ENCODE assay signal across 18 cellular contexts in the genomic region with DNA sequence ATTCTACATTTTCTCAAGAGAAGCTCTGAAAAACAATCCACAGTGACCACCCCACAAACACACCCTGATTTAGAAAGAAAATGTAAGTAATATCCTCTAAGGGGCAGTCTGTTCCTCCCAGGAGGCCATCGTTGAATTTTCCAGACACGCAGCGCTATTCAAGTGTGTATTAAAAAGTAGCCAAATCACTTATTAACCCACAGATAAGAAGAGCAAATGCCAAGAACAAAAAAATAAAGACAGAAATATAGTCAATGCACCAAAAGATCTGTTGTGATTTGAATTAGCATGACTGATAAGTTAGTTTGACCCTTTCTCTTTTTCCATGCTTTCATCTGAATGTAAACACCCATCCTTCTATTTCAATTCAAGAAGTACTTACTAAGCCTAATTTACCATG.
DNase-seq lines count a peak whose midpoint lies in the region; ATAC-seq and TF ChIP-seq lines count a peak whose summit lies in the region.
"Had no signal": no experiment of that assay in that cellular context is flagged by ENCODE, and none has a peak within 500 bp of the region (broad histone marks: within the 10 kb centered on the region; RNA-seq: fewer than 3 reads in every experiment).

No MANE protein-coding gene starts in this region.

- no peak for TF ChIP-seq CTCF in type B pancreatic cell (conservative IDR thresholded peaks at IDR 0.05)

- POLR2A ChIA-PET in CD4-positive, alpha-beta memory T cell (lab: Charles Lee; ENCODE audit: partially characterized antibody), result no interaction called here

- H3K36me3 Mint-ChIP-seq in type B pancreatic cell, result no peaks in the 10 kb centered on the region
- peaks cover 10 to 18% of the 10 kb centered on the region in 2 donors for H3K36me3 Mint-ChIP-seq in activated naive CD4-positive, alpha-beta T cell treated with anti-CD3 and anti-CD28 coated beads, Interleukin-2, amount 50 U/mL, for 72 hours
- peaks cover 0 to 6% of the 10 kb centered on the region in 2 donors for H3K36me3 Mint-ChIP-seq in CD4-positive, alpha-beta memory T cell
- H3K36me3 Mint-ChIP-seq: CD14-positive monocyte; CD4-positive, CD25-positive, alpha-beta regulatory T cell; CD8-positive, alpha-beta T cell had no signal

- H3K27me3 ChIP-seq in endocrine pancreas (ENCODE audit: control insufficient read depth, insufficient read depth, low read length), result no peaks in the 10 kb centered on the region
- H3K27me3 ChIP-seq in CD4-positive, alpha-beta memory T cell (ENCODE audit: insufficient read depth, low read length), result no peaks in the 10 kb centered on the region
- H3K27me3 ChIP-seq: BE2C had no signal

- no peaks in the 10 kb centered on the region for H3K36me3 ChIP-seq in endocrine pancreas (ENCODE audit: control insufficient read depth, insufficient read depth, low read length)
- no peaks in the 10 kb centered on the region for H3K36me3 ChIP-seq in CD4-positive, alpha-beta memory T cell (ENCODE audit: insufficient read depth, low read length)
- H3K36me3 ChIP-seq: BE2C, BLaER1 had no signal

- H3K9me3 Mint-ChIP-seq in type B pancreatic cell, result no peaks in the 10 kb centered on the region
- H3K9me3 Mint-ChIP-seq in activated naive CD4-positive, alpha-beta T cell treated with anti-CD3 and anti-CD28 coated beads, Interleukin-2, amount 50 U/mL, for 72 hours, result peaks cover 16 to 26% of the 10 kb centered on the region in 2 donors
- H3K9me3 Mint-ChIP-seq in CD4-positive, alpha-beta memory T cell, result peaks cover 2 to 24% (median 9%) of the 10 kb centered on the region in 8 donors

- H3K9ac ChIP-seq in endocrine pancreas (ENCODE audit: control insufficient read depth, insufficient read depth, low read length), result no peak overlapping the region
- H3K9ac ChIP-seq: BLaER1 had no signal

- peaks cover 7% of the 10 kb centered on the region for H3K4me1 Mint-ChIP-seq in type B pancreatic cell (ENCODE audit: unreplicated experiment)
- peaks cover 0 to 4% (median 0%) of the 10 kb centered on the region in 4 donors for H3K4me1 Mint-ChIP-seq in CD4-positive, alpha-beta memory T cell

- CTCF ChIA-PET in CD4-positive, alpha-beta memory T cell (lab: Charles Lee; ENCODE audit: partially characterized antibody), result no interaction called here

- intact Hi-C loops in CD4-positive, alpha-beta memory T cell (cut with micrococcal nuclease), result no loop called here

- peaks cover 81% of the 10 kb centered on the region for H3K27me3 Mint-ChIP-seq in type B pancreatic cell
- peaks cover 5 to 6% of the 10 kb centered on the region in 2 donors for H3K27me3 Mint-ChIP-seq in CD4-positive, alpha-beta memory T cell
- H3K27me3 Mint-ChIP-seq: CD4-positive, CD25-positive, alpha-beta regulatory T cell had no signal

- H3K27ac Mint-ChIP-seq in type B pancreatic cell, result no peak overlapping the region
- H3K27ac Mint-ChIP-seq in activated naive CD4-positive, alpha-beta T cell treated with anti-CD3 and anti-CD28 coated beads, Interleukin-2, amount 50 U/mL, for 72 hours, result no peak overlapping the region
- no peak overlapping the region for H3K27ac Mint-ChIP-seq in CD4-positive, alpha-beta memory T cell
- H3K27ac Mint-ChIP-seq: CD14-positive monocyte; CD4-positive, CD25-positive, alpha-beta regulatory T cell; CD8-positive, alpha-beta T cell had no signal

- H3K4me3 Mint-ChIP-seq in type B pancreatic cell, result peak overlapping the region; percentile 21
- H3K4me3 Mint-ChIP-seq in CD4-positive, alpha-beta memory T cell, result no peak overlapping the region
- H3K4me3 Mint-ChIP-seq: CD4-positive, CD25-positive, alpha-beta regulatory T cell; CD8-positive, alpha-beta T cell had no signal

- DNase-seq in cerebellar cortex (ENCODE audit: low spot score) (peak; percentile 63), type B pancreatic cell (ENCODE audit: extremely low spot score, unreplicated experiment) (no peak), NCI-H69 (lab: John Stamatoyannopoulos, UW) (no peak)
- DNase-seq in activated naive CD4-positive, alpha-beta T cell treated with anti-CD3 and anti-CD28 coated beads, Interleukin-2, amount 50 U/mL, for 72 hours (ENCODE audit: low spot score in 2 of 2), result no peak
- DNase-seq in CD4-positive, alpha-beta memory T cell, result no peak
- DNase-seq: 8988T; ACHN; BE2C; Caco-2; Calu3; CD4-positive, CD25-positive, alpha-beta regulatory T cell; CD8-positive, alpha-beta T cell; DMS79 treated with DMSO at 0.1 percent for 48 hours; GDM1 had no signal

- no peak for ATAC-seq in activated naive CD4-positive, alpha-beta T cell treated with anti-CD3 and anti-CD28 coated beads, Interleukin-2, amount 50 U/mL, for 72 hours
- ATAC-seq: CD8-positive, alpha-beta T cell; GM12878 had no signal

- H3K9me3 ChIP-seq in endocrine pancreas (ENCODE audit: control insufficient read depth, low read length), result no peaks in the 10 kb centered on the region
- no peaks in the 10 kb centered on the region for H3K9me3 ChIP-seq in CD4-positive, alpha-beta memory T cell (ENCODE audit: control insufficient read depth in 1 of 2, low read length in 2 of 2)
- H3K9me3 ChIP-seq: BE2C, Caco-2 had no signal

- no peak overlapping the region for H3K27ac ChIP-seq in CD4-positive, alpha-beta memory T cell (ENCODE audit: low read depth, low read length)
- H3K27ac ChIP-seq: BLaER1 had no signal

- peak overlapping the region; percentile 67 for H3K4me3 ChIP-seq in endocrine pancreas (ENCODE audit: control insufficient read depth, insufficient read depth, low read length)
- no peak overlapping the region for H3K4me3 ChIP-seq in CD4-positive, alpha-beta memory T cell (ENCODE audit: low read length in 2 of 2)
- H3K4me3 ChIP-seq: BLaER1, GM12878 had no signal

- peaks cover 4% of the 10 kb centered on the region for H3K4me1 ChIP-seq in endocrine pancreas (ENCODE audit: control insufficient read depth, insufficient read depth, low read length)
- no peaks in the 10 kb centered on the region for H3K4me1 ChIP-seq in CD4-positive, alpha-beta memory T cell (ENCODE audit: insufficient read depth, low read length)
- H3K4me1 ChIP-seq: BE2C, BLaER1, Caco-2 had no signal
